In the genomic region with DNA sequence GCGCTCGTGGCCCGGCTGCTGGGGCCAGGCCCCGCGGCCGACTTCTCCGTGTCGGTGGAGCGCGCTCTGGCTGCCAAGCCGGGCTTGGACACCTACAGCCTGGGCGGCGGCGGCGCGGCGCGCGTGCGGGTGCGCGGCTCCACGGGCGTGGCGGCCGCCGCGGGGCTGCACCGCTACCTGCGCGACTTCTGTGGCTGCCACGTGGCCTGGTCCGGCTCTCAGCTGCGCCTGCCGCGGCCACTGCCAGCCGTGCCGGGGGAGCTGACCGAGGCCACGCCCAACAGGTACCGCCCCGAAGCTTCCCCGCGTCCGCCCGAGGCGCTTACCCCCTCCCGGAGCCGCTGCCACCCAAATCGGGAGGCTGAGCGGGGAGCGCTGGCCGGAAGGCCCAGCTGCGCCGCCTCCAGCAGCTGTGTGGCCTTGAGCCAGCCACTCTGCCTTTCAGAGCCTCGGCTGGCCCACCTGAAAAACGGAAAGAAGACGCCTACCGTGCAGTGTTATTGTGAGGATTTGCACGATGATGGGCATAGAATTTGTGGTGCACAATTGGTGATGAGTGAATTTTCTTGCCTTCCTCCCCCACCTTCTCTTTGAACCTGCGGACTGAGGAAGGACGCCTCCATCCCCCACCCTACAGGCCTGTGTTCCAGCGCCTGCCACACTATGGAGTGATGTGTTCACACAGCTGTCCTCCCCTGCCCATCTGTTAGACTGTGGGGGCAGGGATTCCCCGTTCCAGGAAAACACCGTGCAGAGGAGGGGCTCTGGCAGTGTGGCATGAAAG, we compare ENCODE assay signal across 8 cellular contexts. TPM values are rescaled to one million over a fixed set of nuclear protein-coding genes. Genes with fewer than 3 reads are reported as not detected.
DNase-seq lines count a peak whose midpoint lies in the region; ATAC-seq, FAIRE-seq and TF ChIP-seq lines count a peak whose summit lies in the region.

No MANE protein-coding gene starts in this region.

- H3K9me3 Mint-ChIP-seq in neural progenitor cell = no peaks in the 10 kb centered on the region

- TF ChIP-seq CTCF in RWPE2 (IDR thresholded peaks at IDR 0.05; ENCODE audit: poor library complexity, severe bottlenecking) (peak; percentile 20), neural progenitor cell (IDR thresholded peaks at IDR 0.05) (no peak)

- peaks cover 17% of the 10 kb centered on the region for H3K4me1 Mint-ChIP-seq in neural progenitor cell

- peaks cover 12% of the 10 kb centered on the region for H3K4me1 ChIP-seq in RWPE2 (ENCODE audit: insufficient read depth, poor library complexity, severe bottlenecking)
- H3K4me1 ChIP-seq in neural progenitor cell = peaks cover 10% of the 10 kb centered on the region

- H3K4me2 ChIP-seq in neural progenitor cell = peak overlapping the region; percentile 78

- H3K27ac Mint-ChIP-seq in neural progenitor cell = no peak overlapping the region

- H3K79me2 ChIP-seq in neural progenitor cell (ENCODE audit: low read depth) = peaks cover 5% of the 10 kb centered on the region

- H3K9me3 ChIP-seq in RWPE2 (ENCODE audit: severe bottlenecking) (no peaks in the 10 kb centered on the region), neural progenitor cell (ENCODE audit: low read depth) (no peaks in the 10 kb centered on the region)

- no peak for FAIRE-seq in frontal cortex (lab: Jason Lieb, UNC)

- peaks cover 3% of the 10 kb centered on the region for H3K36me3 Mint-ChIP-seq in neural progenitor cell

- H3K27me3 ChIP-seq in RWPE2 (ENCODE audit: insufficient read depth, poor library complexity, severe bottlenecking) (no peaks in the 10 kb centered on the region), neural progenitor cell (peaks cover 26% of the 10 kb centered on the region)

- H3K4me3 Mint-ChIP-seq in neural progenitor cell = peak overlapping the region; percentile 90

- peak overlapping the region; percentile 4 for H2AFZ ChIP-seq in neural progenitor cell (replicated peaks)

- H3K36me3 ChIP-seq in RWPE2 (ENCODE audit: low read depth) (peaks cover 5% of the 10 kb centered on the region; the same call in 1 of the 2 replicates), neural progenitor cell (no peaks in the 10 kb centered on the region)

- H4K20me1 ChIP-seq in neural progenitor cell (ENCODE audit: low read depth) = no peaks in the 10 kb centered on the region

- peak overlapping the region; percentile 78 for H3K27ac ChIP-seq in RWPE2 (ENCODE audit: poor library complexity, severe bottlenecking)
- H3K27ac ChIP-seq in neural progenitor cell = no peak overlapping the region
- H3K27ac ChIP-seq in temporal lobe (ENCODE audit: low read depth, low read length) = peak overlapping the region; percentile 77

- H3K9ac ChIP-seq in neural progenitor cell = no peak overlapping the region

- ATAC-seq in GM21737 (IDR thresholded peaks at IDR 0.05; ENCODE audit: unreplicated experiment) = peak; percentile 57
- peak; percentile 73 for ATAC-seq in RWPE2 (ENCODE audit: low read depth)

- peaks cover 1% of the 10 kb centered on the region for H3K27me3 Mint-ChIP-seq in neural progenitor cell (ENCODE audit: insufficient read depth, low read depth)

- peaks cover 3% of the 10 kb centered on the region for H3F3A ChIP-seq in neural progenitor cell (ENCODE audit: low read depth)

- DNase-seq in Daoy (ENCODE audit: low read depth) (peak; percentile 83), RWPE2 (ENCODE audit: low spot score) (peak; percentile 83), activated gamma-delta T cell treated with Interleukin-2 at 50 U/mL for 16 hours (peak; percentile 68), frontal cortex (ENCODE audit: low spot score in 2 of 2) (peak; percentile 86 to 89), neural progenitor cell (ENCODE audit: low spot score) (peak; percentile 87)
- no peak for DNase-seq in Jurkat, Clone E6-1 (ENCODE audit: low read depth, low spot score)

- H3K4me3 ChIP-seq in Jurkat, Clone E6-1 (ENCODE audit: low read length) = peak overlapping the region; percentile 58
- H3K4me3 ChIP-seq in RWPE2 (ENCODE audit: severe bottlenecking) = peak overlapping the region; percentile 85
- peak overlapping the region; percentile 52 for H3K4me3 ChIP-seq in neural progenitor cell

RNA-seq across cellular contexts. Expression of gene NAGLU, which starts 0.5 kb away (rescaled TPM):
- 10.5 and 14.2 TPM in 2 replicates for total RNA-seq in Daoy (2014; rRNA removed; shearing (Covaris generic))
- polyA plus RNA-seq in Jurkat, Clone E6-1 (2012; ENCODE audit: insufficient read depth, insufficient read length) = 4.7 TPM
- total RNA-seq in frontal cortex (10.6 TPM), neural progenitor cell (ENCODE audit: low replicate concordance) (6.2 and 24.7 TPM in 2 replicates), temporal lobe (8.1 TPM)

RNA-seq across cellular contexts. Expression of gene HSD17B1, which starts 16.2 kb away (rescaled TPM):
- total RNA-seq in Daoy (2014; rRNA removed; shearing (Covaris generic)) = under 0.01 and 0.09 TPM in 2 replicates
- polyA plus RNA-seq in Jurkat, Clone E6-1 (2012; ENCODE audit: insufficient read depth, insufficient read length) = 3.3 TPM
- total RNA-seq in frontal cortex (1.6 TPM), neural progenitor cell (ENCODE audit: low replicate concordance) (2.2 and 2.6 TPM in 2 replicates), temporal lobe (0.98 TPM)

RNA-seq across cellular contexts. Expression of gene COASY, which starts 25.4 kb away (rescaled TPM):
- total RNA-seq in Daoy (2014; rRNA removed; shearing (Covaris generic)) = 18.6 and 19.6 TPM in 2 replicates
- 84.2 TPM for polyA plus RNA-seq in Jurkat, Clone E6-1 (2012; ENCODE audit: insufficient read depth, insufficient read length)
- total RNA-seq in frontal cortex (4.1 TPM), neural progenitor cell (ENCODE audit: low replicate concordance) (6.1 and 21.6 TPM in 2 replicates), temporal lobe (7.1 TPM)

RNA-seq across cellular contexts. Expression of gene MLX, which starts 30.3 kb away (rescaled TPM):
- 8.5 and 16.2 TPM in 2 replicates for total RNA-seq in Daoy (2014; rRNA removed; shearing (Covaris generic))
- 89.3 TPM for polyA plus RNA-seq in Jurkat, Clone E6-1 (2012; ENCODE audit: insufficient read depth, insufficient read length)
- total RNA-seq in frontal cortex (22.8 TPM), neural progenitor cell (ENCODE audit: low replicate concordance) (15.8 and 21.3 TPM in 2 replicates), temporal lobe (14.8 TPM)

RNA-seq across cellular contexts. Expression of gene PSMC3IP, which starts 41.0 kb away (rescaled TPM):
- total RNA-seq in Daoy (2014; rRNA removed; shearing (Covaris generic)) = 17.4 and 32.3 TPM in 2 replicates
- polyA plus RNA-seq in Jurkat, Clone E6-1 (2012; ENCODE audit: insufficient read depth, insufficient read length) = 40.5 TPM
- total RNA-seq in frontal cortex (4.5 TPM), neural progenitor cell (ENCODE audit: low replicate concordance) (22.8 and 23.7 TPM in 2 replicates), temporal lobe (3.7 TPM)
